Comparison of ENCODE assay signal across 10 cellular contexts in genomic region chr5:83095973-83096539, GRCh38. TPM values are rescaled to one million over a fixed set of nuclear protein-coding genes. Genes with fewer than 3 reads are reported as not detected.
DNase-seq lines count a peak whose midpoint lies in the region; ATAC-seq and TF ChIP-seq lines count a peak whose summit lies in the region.
"Had no signal": no experiment of that assay in that cellular context is flagged by ENCODE, and none has a peak within 500 bp of the region (broad histone marks: within the 10 kb centered on the region; RNA-seq: fewer than 3 reads in every experiment).

No MANE protein-coding gene starts in this region.

- H3K27me3 ChIP-seq in GM23338 (ENCODE audit: insufficient read depth) = no peaks in the 10 kb centered on the region
- no peaks in the 10 kb centered on the region for H3K27me3 ChIP-seq in RWPE2 (ENCODE audit: insufficient read depth, poor library complexity, severe bottlenecking)

- H4K20me1 ChIP-seq in GM23338 (replicated peaks; ENCODE audit: insufficient read depth) = no peaks in the 10 kb centered on the region

- no peaks in the 10 kb centered on the region; the same call in 1 of the 2 replicates for H3K79me2 ChIP-seq in GM23338 (replicated peaks; ENCODE audit: insufficient read depth)

- H3K4me1 ChIP-seq in GM23338 (ENCODE audit: insufficient read depth) = peaks cover 7% of the 10 kb centered on the region
- H3K4me1 ChIP-seq in RWPE2 (ENCODE audit: insufficient read depth, poor library complexity, severe bottlenecking) = peaks cover 36% of the 10 kb centered on the region

- peaks cover 13% of the 10 kb centered on the region; the same call in 2 of the 3 replicates for H3K4me1 Mint-ChIP-seq in GM23338
- no peaks in the 10 kb centered on the region for H3K4me1 Mint-ChIP-seq in endothelial cell (ENCODE audit: unreplicated experiment)
- H3K4me1 Mint-ChIP-seq in natural killer cell treated with Interleukin-12 subunit alpha and Interleukin-12 subunit beta and Interleukin-15 and Interleukin-18, amount 100 ng/mL, for 72 hours (ENCODE audit: low read depth in 2 of 2) = peaks cover 17% of the 10 kb centered on the region in 2 donors
- H3K4me1 Mint-ChIP-seq in activated CD4-positive, alpha-beta memory T cell treated with anti-CD3 and anti-CD28 coated beads, Interleukin-2, amount 10 ng/mL, durations not matched to agents 7 days and 5 days = peaks cover 12% of the 10 kb centered on the region

- POLR2A ChIA-PET in activated CD4-positive, alpha-beta memory T cell treated with anti-CD3 and anti-CD28 coated beads, Interleukin-2, amount 10 ng/mL, durations not matched to agents 7 days and 5 days (lab: Charles Lee) = interaction anchor here (1.3 kb wide), 1 partner anchor 19 kb away, joined by 3 read pairs; the partner anchor contains the start of genes TMEM167A and XRCC4

- peaks cover 32% of the 10 kb centered on the region for H3K36me3 Mint-ChIP-seq in GM23338 (ENCODE audit: low read depth)
- H3K36me3 Mint-ChIP-seq in endothelial cell (ENCODE audit: low read depth, unreplicated experiment) = peaks cover 4% of the 10 kb centered on the region
- peaks cover 23% of the 10 kb centered on the region for H3K36me3 Mint-ChIP-seq in natural killer cell treated with Interleukin-12 subunit alpha and Interleukin-12 subunit beta and Interleukin-15 and Interleukin-18, amount 100 ng/mL, for 72 hours
- peaks cover 23% of the 10 kb centered on the region for H3K36me3 Mint-ChIP-seq in activated CD4-positive, alpha-beta memory T cell treated with anti-CD3 and anti-CD28 coated beads, Interleukin-2, amount 10 ng/mL, durations not matched to agents 7 days and 5 days (ENCODE audit: low read depth)

- H3K27ac ChIP-seq in GM23338 (ENCODE audit: low read depth) (no peak overlapping the region), RWPE2 (ENCODE audit: poor library complexity, severe bottlenecking) (peak overlapping the region; percentile 38)

- H3K9me3 ChIP-seq in RWPE2 (ENCODE audit: severe bottlenecking) = peaks cover 10% of the 10 kb centered on the region

- ATAC-seq in GM23338 (no peak), RWPE2 (ENCODE audit: low read depth) (peak; percentile 100)
- no peak for ATAC-seq in natural killer cell treated with Interleukin-12 subunit alpha and Interleukin-12 subunit beta and Interleukin-15 and Interleukin-18, amount 100 ng/mL, for 72 hours

- peaks cover 7% of the 10 kb centered on the region; the same call in 1 of the 2 replicates for H3K36me3 ChIP-seq in GM23338 (ENCODE audit: insufficient read depth)
- H3K36me3 ChIP-seq in RWPE2 (ENCODE audit: low read depth) = no peaks in the 10 kb centered on the region

- H3K27me3 Mint-ChIP-seq in GM23338 (ENCODE audit: insufficient read depth, low read depth, poor library complexity) = peaks cover 1% of the 10 kb centered on the region
- H3K27me3 Mint-ChIP-seq in endothelial cell (ENCODE audit: unreplicated experiment) = no peaks in the 10 kb centered on the region
- H3K27me3 Mint-ChIP-seq in natural killer cell treated with Interleukin-12 subunit alpha and Interleukin-12 subunit beta and Interleukin-15 and Interleukin-18, amount 100 ng/mL, for 72 hours = no peaks in the 10 kb centered on the region
- no peaks in the 10 kb centered on the region for H3K27me3 Mint-ChIP-seq in activated CD4-positive, alpha-beta memory T cell treated with anti-CD3 and anti-CD28 coated beads, Interleukin-2, amount 10 ng/mL, durations not matched to agents 7 days and 5 days
- H3K27me3 Mint-ChIP-seq: stimulated activated naive CD8-positive, alpha-beta T cell treated with anti-CD3 and anti-CD28 coated beads, Interleukin-15, Interleukin-2, amounts not matched to agents 100 ng/mL and 50 ng/mL, for 24 hours had no signal

- H2AFZ ChIP-seq in GM23338 = no peak overlapping the region

- H3K4me3 ChIP-seq in GM23338 = no peak overlapping the region
- no peak overlapping the region for H3K4me3 ChIP-seq in RWPE2 (ENCODE audit: severe bottlenecking)
- H3K4me3 ChIP-seq in skeletal muscle cell (ENCODE audit: low read depth, low read length) = no peak overlapping the region

- no peak overlapping the region for H3K4me2 ChIP-seq in GM23338

- peaks cover 7% of the 10 kb centered on the region; the same call in 1 of the 2 replicates for H3K9me2 ChIP-seq in GM23338 (ENCODE audit: insufficient read depth)

- no peak for TF ChIP-seq CTCF in GM23338 (conservative IDR thresholded peaks at IDR 0.05; ENCODE audit: low read depth in 2 of 2)
- TF ChIP-seq CTCF in RWPE2 (IDR thresholded peaks at IDR 0.05; ENCODE audit: poor library complexity, severe bottlenecking) = no peak
- no peak for TF ChIP-seq CTCF in endothelial cell (IDR thresholded peaks at IDR 0.05; ENCODE audit: unreplicated experiment)

- H3K9me3 Mint-ChIP-seq in GM23338 (peaks cover 28% of the 10 kb centered on the region), endothelial cell (ENCODE audit: unreplicated experiment) (no peaks in the 10 kb centered on the region)
- peaks cover 14% of the 10 kb centered on the region for H3K9me3 Mint-ChIP-seq in natural killer cell treated with Interleukin-12 subunit alpha and Interleukin-12 subunit beta and Interleukin-15 and Interleukin-18, amount 100 ng/mL, for 72 hours
- H3K9me3 Mint-ChIP-seq in activated CD4-positive, alpha-beta memory T cell treated with anti-CD3 and anti-CD28 coated beads, Interleukin-2, amount 10 ng/mL, durations not matched to agents 7 days and 5 days = peaks cover 21% of the 10 kb centered on the region

- H3K27ac Mint-ChIP-seq in GM23338 (0 out of 2 replicates have a peak overlapping the region, but pooled peaks have one; percentile 36), endothelial cell (ENCODE audit: unreplicated experiment) (no peak overlapping the region)
- no peak overlapping the region for H3K27ac Mint-ChIP-seq in natural killer cell treated with Interleukin-12 subunit alpha and Interleukin-12 subunit beta and Interleukin-15 and Interleukin-18, amount 100 ng/mL, for 72 hours
- H3K27ac Mint-ChIP-seq in activated CD4-positive, alpha-beta memory T cell treated with anti-CD3 and anti-CD28 coated beads, Interleukin-2, amount 10 ng/mL, durations not matched to agents 7 days and 5 days = no peak overlapping the region
- H3K27ac Mint-ChIP-seq: stimulated activated naive CD8-positive, alpha-beta T cell treated with anti-CD3 and anti-CD28 coated beads, Interleukin-15, Interleukin-2, amounts not matched to agents 100 ng/mL and 50 ng/mL, for 24 hours had no signal

- H3F3A ChIP-seq in GM23338 (replicated peaks; ENCODE audit: low read depth) = no peaks in the 10 kb centered on the region

- CTCF ChIA-PET in activated CD4-positive, alpha-beta memory T cell treated with anti-CD3 and anti-CD28 coated beads, Interleukin-2, amount 10 ng/mL, durations not matched to agents 7 days and 5 days (lab: Charles Lee) = no interaction called here

- no peak overlapping the region for H3K4me3 Mint-ChIP-seq in GM23338
- H3K4me3 Mint-ChIP-seq in endothelial cell (ENCODE audit: unreplicated experiment) = no peak overlapping the region
- H3K4me3 Mint-ChIP-seq in natural killer cell treated with Interleukin-12 subunit alpha and Interleukin-12 subunit beta and Interleukin-15 and Interleukin-18, amount 100 ng/mL, for 72 hours = no peak overlapping the region
- no peak overlapping the region for H3K4me3 Mint-ChIP-seq in activated CD4-positive, alpha-beta memory T cell treated with anti-CD3 and anti-CD28 coated beads, Interleukin-2, amount 10 ng/mL, durations not matched to agents 7 days and 5 days
- H3K4me3 Mint-ChIP-seq: stimulated activated naive CD8-positive, alpha-beta T cell treated with anti-CD3 and anti-CD28 coated beads, Interleukin-15, Interleukin-2, amounts not matched to agents 100 ng/mL and 50 ng/mL, for 24 hours had no signal

- DNase-seq in GM23338 (ENCODE audit: low spot score) (no peak), RWPE2 (ENCODE audit: low spot score) (peak; percentile 79), fibroblast of peridontal ligament (ENCODE audit: extremely low read depth) (peak; percentile 70), skeletal muscle cell (ENCODE audit: low read depth) (peak; percentile 62), endothelial cell (ENCODE audit: low spot score) (no peak), NCI-H2107 (lab: John Stamatoyannopoulos, UW) (no peak)
- DNase-seq in natural killer cell treated with Interleukin-12 subunit alpha and Interleukin-12 subunit beta and Interleukin-15 and Interleukin-18, amount 100 ng/mL, for 72 hours (ENCODE audit: low spot score) = no peak
- no peak for DNase-seq in activated CD4-positive, alpha-beta memory T cell treated with anti-CD3 and anti-CD28 coated beads, Interleukin-2, amount 10 ng/mL, durations not matched to agents 7 days and 5 days
- DNase-seq: NCI-H187 had no signal

RNA-seq across cellular contexts. Expression of gene XRCC4, which starts 18.7 kb away (rescaled TPM):
- 11.5 and 12.4 TPM in 2 replicates for total RNA-seq in GM23338 (2014; rRNA removed; shearing (Covaris generic))
- 15.8 and 22.4 TPM in 2 replicates for polyA plus RNA-seq in GM23338 (2016; fragmentation: Nextera tagmentation; extraction: Ambion mirVana)
- total RNA-seq in endothelial cell (ENCODE audit: unreplicated experiment) = 6.8 TPM
- 10 to 100 TPM; 10.2 to 13.9 TPM for total RNA-seq in natural killer cell treated with Interleukin-12 subunit alpha and Interleukin-12 subunit beta and Interleukin-15 and Interleukin-18, amount 100 ng/mL, for 72 hours
- total RNA-seq in activated CD4-positive, alpha-beta memory T cell treated with anti-CD3 and anti-CD28 coated beads, Interleukin-2, amount 10 ng/mL, durations not matched to agents 7 days and 5 days = 10 to 100 TPM; 10.5 to 13.0 TPM

RNA-seq across cellular contexts. Expression of gene TMEM167A, which starts 18.9 kb away (rescaled TPM):
- total RNA-seq in GM23338 (2014; rRNA removed; shearing (Covaris generic)) = 158 and 179 TPM in 2 replicates
- polyA plus RNA-seq in GM23338 (2016; fragmentation: Nextera tagmentation; extraction: Ambion mirVana) = 244 and 267 TPM in 2 replicates
- 106 TPM for total RNA-seq in endothelial cell (ENCODE audit: unreplicated experiment)
- 100 to 1,000 TPM in 1 of 2 donors, 10 to 100 TPM in 1; 56.9 to 125 TPM for total RNA-seq in natural killer cell treated with Interleukin-12 subunit alpha and Interleukin-12 subunit beta and Interleukin-15 and Interleukin-18, amount 100 ng/mL, for 72 hours
- total RNA-seq in activated CD4-positive, alpha-beta memory T cell treated with anti-CD3 and anti-CD28 coated beads, Interleukin-2, amount 10 ng/mL, durations not matched to agents 7 days and 5 days = 10 to 100 TPM; 78.4 to 81.2 TPM

Comparison
In these comparisons a context has a peak if more than half of its experiments do, and no peak if none do; other contexts are left out.
1. DNase-seq: peak in RWPE2 (single experiment), fibroblast of peridontal ligament (single experiment) and skeletal muscle cell (single experiment); none in GM23338 (single experiment), endothelial cell (single experiment), NCI-H2107 (single experiment), natural killer cell treated with Interleukin-12 subunit alpha and Interleukin-12 subunit beta and Interleukin-15 and Interleukin-18, amount 100 ng/mL, for 72 hours (single experiment) and activated CD4-positive, alpha-beta memory T cell treated with anti-CD3 and anti-CD28 coated beads, Interleukin-2, amount 10 ng/mL, durations not matched to agents 7 days and 5 days (single experiment).